Comparison of ENCODE assay signal across 1 cellular context in the genomic region with DNA sequence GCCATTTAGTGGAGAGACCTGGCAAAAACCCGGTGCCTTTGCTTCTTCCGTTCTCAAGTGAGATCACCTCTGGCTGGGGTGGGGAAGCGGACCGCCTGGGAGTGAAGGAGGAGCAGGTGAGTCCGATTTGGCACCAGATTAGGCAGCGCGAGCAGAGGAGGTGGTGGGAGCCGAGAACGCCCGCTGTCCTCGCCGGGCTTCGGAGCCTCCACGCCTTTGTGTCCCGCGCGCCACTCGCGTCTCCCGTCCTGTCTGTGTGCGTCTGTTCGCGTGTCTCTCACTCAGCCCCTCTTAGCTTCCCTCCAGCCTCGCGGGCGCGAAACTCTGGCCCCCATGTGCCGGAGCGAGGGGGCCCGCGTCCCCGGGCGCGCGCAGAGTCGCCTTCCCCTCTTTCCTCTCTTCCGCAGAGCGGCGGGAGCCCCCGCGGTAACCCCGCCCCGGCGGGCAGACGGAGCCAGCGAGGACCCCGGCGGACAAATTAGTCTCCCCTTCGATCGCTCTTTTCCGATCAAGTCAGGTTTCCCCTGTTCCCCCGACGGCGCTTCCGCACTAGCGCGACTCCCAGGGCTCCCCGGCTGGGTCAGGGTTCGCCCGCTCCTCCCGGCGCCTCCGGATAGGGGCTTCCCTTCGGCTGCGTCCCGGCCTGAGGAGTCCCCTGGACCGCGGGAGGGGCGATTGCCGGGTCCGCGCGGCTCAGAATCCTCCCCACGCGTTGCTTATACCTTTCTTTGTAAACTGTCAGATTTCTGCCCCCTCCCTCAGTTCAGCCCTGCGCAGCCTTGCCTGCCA.
TF ChIP-seq lines count a peak whose summit lies in the region.

No MANE protein-coding gene starts in this region.

TF ChIP-seq in HepG2, 621 proteins besides CTCF, POLR2A, EP300 and RAD21:
- TF ChIP-seq ZMYM2 (CRISPR knock-in tag; IDR thresholded peaks at IDR 0.05) (no peak), KAT7 (CRISPR knock-in tag; IDR thresholded peaks at IDR 0.05; ENCODE audit: borderline replicate concordance) (no peak), MAFK (conservative IDR thresholded peaks at IDR 0.05 in 1 of 2, IDR thresholded peaks at IDR 0.05 in 1 of 2; ENCODE audit: low read length in 2 of 2) (no peak), EZH2 (conservative IDR thresholded peaks at IDR 0.05; ENCODE audit: low read depth, low read length) (0 out of 2 replicates have a peak, but pooled peaks have one; percentile 35), PRPF4 (IDR thresholded peaks at IDR 0.05; ENCODE audit: low read depth, low read length, poor library complexity, severe bottlenecking) (no peak), ZFP82 (CRISPR knock-in tag; IDR thresholded peaks at IDR 0.05; ENCODE audit: borderline replicate concordance) (no peak), CCAR2 (optimal IDR thresholded peaks at IDR 0.05; ENCODE audit: low read depth, low read length) (no peak)
- TF ChIP-seq, protein P1, sequence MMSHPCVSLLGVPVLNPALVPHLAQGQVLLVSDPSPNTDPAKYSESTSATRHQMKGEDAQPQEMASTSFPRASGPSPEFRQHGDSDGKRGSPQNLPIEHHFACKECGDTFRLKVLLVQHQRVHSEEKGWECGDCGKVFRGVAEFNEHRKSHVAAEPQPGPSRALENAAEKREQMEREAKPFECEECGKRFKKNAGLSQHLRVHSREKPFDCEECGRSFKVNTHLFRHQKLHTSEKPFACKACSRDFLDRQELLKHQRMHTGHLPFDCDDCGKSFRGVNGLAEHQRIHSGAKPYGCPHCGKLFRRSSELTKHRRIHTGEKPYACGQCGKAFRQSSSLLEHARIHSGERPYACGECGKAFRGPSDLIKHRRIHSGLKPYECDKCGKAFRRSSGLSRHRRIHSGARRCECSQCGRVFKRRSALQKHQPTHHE (CRISPR knock-in tag; IDR thresholded peaks at IDR 0.05; ENCODE audit: borderline replicate concordance), result no peak
